Comparison of ENCODE assay signal across 1 cellular context in genomic region chr16:22190169-22191088, GRCh38.
A peak's percentile ranks its signal among the peaks of the same experiment; 100 is the strongest.
TF ChIP-seq lines count a peak whose summit lies in the region.

No MANE protein-coding gene starts in this region.

TF ChIP-seq in HepG2, 621 proteins besides CTCF, POLR2A, EP300 and RAD21 (continued from another document and continues in another):
- peak; percentile 96 for TF ChIP-seq ZNF687 (CRISPR knock-in tag; IDR thresholded peaks at IDR 0.05)
- TF ChIP-seq BRD4 (CRISPR knock-in tag; IDR thresholded peaks at IDR 0.05): peak; percentile 97
- peak; percentile 93; the same call in 1 of the 2 replicates for TF ChIP-seq SAP130 (CRISPR knock-in tag; IDR thresholded peaks at IDR 0.05; ENCODE audit: low read depth)
- no peak for TF ChIP-seq HNRNPH1 (optimal IDR thresholded peaks at IDR 0.05; ENCODE audit: low read depth, low read length)
- no peak for TF ChIP-seq GABPA (IDR thresholded peaks at IDR 0.05; ENCODE audit: low read depth, low read length)
- TF ChIP-seq GABPA (CRISPR knock-in tag; IDR thresholded peaks at IDR 0.05; ENCODE audit: low read depth): no peak
- peak; percentile 98 for TF ChIP-seq RBM39 (IDR thresholded peaks at IDR 0.05; ENCODE audit: low read depth, low read length, poor library complexity, severe bottlenecking)
- TF ChIP-seq NR2F6 (IDR thresholded peaks at IDR 0.05): no peak
- TF ChIP-seq NR2F6 (CRISPR knock-in tag; IDR thresholded peaks at IDR 0.05): peak; percentile 66
- TF ChIP-seq POLR2G (IDR thresholded peaks at IDR 0.05; ENCODE audit: low read depth, low read length): peak; percentile 87
- peak; percentile 99 for TF ChIP-seq CSRNP1 (CRISPR knock-in tag; IDR thresholded peaks at IDR 0.05)
- peak; percentile 94 for TF ChIP-seq ZNF616 (CRISPR knock-in tag; IDR thresholded peaks at IDR 0.05; ENCODE audit: low read depth)
- 0 out of 2 replicates have a peak, but pooled peaks have one; percentile 22 for TF ChIP-seq ZNF766 (CRISPR knock-in tag; IDR thresholded peaks at IDR 0.05; ENCODE audit: borderline replicate concordance)
- no peak for TF ChIP-seq SMYD3 (CRISPR knock-in tag; IDR thresholded peaks at IDR 0.05)
- TF ChIP-seq FOXP1 (IDR thresholded peaks at IDR 0.05): no peak
- peak; percentile 6; the same call in 1 of the 2 replicates for TF ChIP-seq FOXP1 (CRISPR knock-in tag; IDR thresholded peaks at IDR 0.05)
- no peak for TF ChIP-seq ZMYM3 (CRISPR knock-in tag; IDR thresholded peaks at IDR 0.05)
- peak; percentile 95; the same call in 1 of the 2 replicates for TF ChIP-seq ZNF550 (CRISPR knock-in tag; IDR thresholded peaks at IDR 0.05; ENCODE audit: borderline replicate concordance)
- no peak for TF ChIP-seq ZKSCAN5 (CRISPR knock-in tag; IDR thresholded peaks at IDR 0.05)
- TF ChIP-seq PBX3 (CRISPR knock-in tag; IDR thresholded peaks at IDR 0.05; ENCODE audit: borderline replicate concordance): 0 out of 2 replicates have a peak, but pooled peaks have one; percentile 41
- TF ChIP-seq ZNF34 (CRISPR knock-in tag; IDR thresholded peaks at IDR 0.05; ENCODE audit: borderline replicate concordance): peak; percentile 67; the same call in 1 of the 2 replicates
- no peak for TF ChIP-seq NR1H2 (CRISPR knock-in tag; IDR thresholded peaks at IDR 0.05; ENCODE audit: borderline replicate concordance, low read depth)
- peak; percentile 52 for TF ChIP-seq DBP (CRISPR knock-in tag; IDR thresholded peaks at IDR 0.05; ENCODE audit: not compliant biosample characterization)
- TF ChIP-seq RFX5 (IDR thresholded peaks at IDR 0.05; ENCODE audit: low read depth, low read length): peak; percentile 6; the same call in 1 of the 2 replicates
- no peak for TF ChIP-seq CCAR2 (optimal IDR thresholded peaks at IDR 0.05; ENCODE audit: low read depth, low read length)
- 0 out of 2 replicates have a peak, but pooled peaks have one; percentile 31 for TF ChIP-seq ZBTB1 (CRISPR knock-in tag; IDR thresholded peaks at IDR 0.05; ENCODE audit: borderline replicate concordance)
- peak; percentile 98 for TF ChIP-seq ATF7-NPFF (CRISPR knock-in tag; IDR thresholded peaks at IDR 0.05; ENCODE audit: low read depth)
- peak; percentile 91 for TF ChIP-seq HMGXB4 (CRISPR knock-in tag; IDR thresholded peaks at IDR 0.05; ENCODE audit: borderline replicate concordance in 1 of 2, low read depth in 1 of 2)
- peak; percentile 69; the same call in 1 of the 2 replicates for TF ChIP-seq ZMYM2 (CRISPR knock-in tag; IDR thresholded peaks at IDR 0.05)
- TF ChIP-seq NFRKB (IDR thresholded peaks at IDR 0.05): no peak
- TF ChIP-seq ZNF138 (CRISPR knock-in tag; IDR thresholded peaks at IDR 0.05; ENCODE audit: low read depth): 0 out of 2 replicates have a peak, but pooled peaks have one; percentile 77
- no peak for TF ChIP-seq ZNF549 (CRISPR knock-in tag; IDR thresholded peaks at IDR 0.05)
- peak; percentile 70; the same call in 1 of the 2 replicates for TF ChIP-seq NFATC3 (CRISPR knock-in tag; IDR thresholded peaks at IDR 0.05)
- TF ChIP-seq ZNF230 (CRISPR knock-in tag; IDR thresholded peaks at IDR 0.05): peak; percentile 95
- peak; percentile 89 for TF ChIP-seq CERS6 (CRISPR knock-in tag; IDR thresholded peaks at IDR 0.05)
- peak; percentile 86 for TF ChIP-seq TAF1 (CRISPR knock-in tag; IDR thresholded peaks at IDR 0.05)
- peak; percentile 95; the same call in 1 of the 2 replicates for TF ChIP-seq ZNF160 (CRISPR knock-in tag; IDR thresholded peaks at IDR 0.05)
- TF ChIP-seq ZNF180 (CRISPR knock-in tag; IDR thresholded peaks at IDR 0.05; ENCODE audit: borderline replicate concordance, low read depth): peak; percentile 75; the same call in 1 of the 2 replicates
- TF ChIP-seq POLR2AphosphoS5 (IDR thresholded peaks at IDR 0.05; ENCODE audit: low read depth, low read length): peak; percentile 78
- peak; percentile 92 for TF ChIP-seq SPEN (CRISPR knock-in tag; IDR thresholded peaks at IDR 0.05; ENCODE audit: low read depth)
- peak; percentile 58; the same call in 1 of the 2 replicates for TF ChIP-seq ZNF292 (CRISPR knock-in tag; IDR thresholded peaks at IDR 0.05; ENCODE audit: borderline replicate concordance, low read depth)
- TF ChIP-seq NAIF1 (CRISPR knock-in tag; IDR thresholded peaks at IDR 0.05; ENCODE audit: borderline replicate concordance): peak; percentile 59; the same call in 1 of the 2 replicates
- TF ChIP-seq CREM (IDR thresholded peaks at IDR 0.05): no peak
- TF ChIP-seq CREM (CRISPR knock-in tag; IDR thresholded peaks at IDR 0.05): no peak
- no peak for TF ChIP-seq FOXA1 (IDR thresholded peaks at IDR 0.05)
- peak; percentile 39; the same call in 1 of the 2 replicates for TF ChIP-seq FOXA1 (CRISPR knock-in tag; IDR thresholded peaks at IDR 0.05)
- TF ChIP-seq ZFX (CRISPR knock-in tag; IDR thresholded peaks at IDR 0.05; ENCODE audit: low read depth): peak; percentile 95
- no peak for TF ChIP-seq MLLT10 (CRISPR knock-in tag; IDR thresholded peaks at IDR 0.05)
- no peak for TF ChIP-seq SRSF4 (IDR thresholded peaks at IDR 0.05; ENCODE audit: low read depth, low read length, poor library complexity, severe bottlenecking)
- no peak for TF ChIP-seq ZNF7 (CRISPR knock-in tag; IDR thresholded peaks at IDR 0.05)
- no peak; the same call in 1 of the 2 replicates for TF ChIP-seq ZBTB46 (CRISPR knock-in tag; IDR thresholded peaks at IDR 0.05; ENCODE audit: borderline replicate concordance)
- no peak; the same call in 1 of the 2 replicates for TF ChIP-seq ZBTB25 (CRISPR knock-in tag; IDR thresholded peaks at IDR 0.05)
- TF ChIP-seq BHLHE40 (IDR thresholded peaks at IDR 0.05; ENCODE audit: low read length): no peak
